Comparison of ENCODE assay signal across 15 cellular contexts in the genomic region with DNA sequence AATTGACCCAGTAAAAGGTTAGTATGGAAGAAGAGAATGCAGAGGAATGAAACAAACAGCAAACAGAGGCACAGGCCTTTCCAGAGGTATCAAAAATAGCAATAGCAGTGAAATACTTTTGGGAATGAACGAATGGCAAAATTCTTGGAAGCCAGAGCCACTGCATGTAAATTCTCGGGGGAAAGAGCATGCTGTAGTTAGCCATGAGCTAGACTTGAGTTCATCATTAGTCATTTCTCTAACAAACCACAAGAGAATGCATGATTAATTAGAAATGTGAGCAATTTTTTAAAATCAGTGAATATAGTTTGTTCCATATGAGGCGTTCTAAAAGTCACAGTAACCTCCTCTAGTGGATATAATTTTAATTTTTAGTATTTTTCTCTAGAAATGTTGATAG.
DNase-seq lines count a peak whose midpoint lies in the region; ATAC-seq and TF ChIP-seq lines count a peak whose summit lies in the region.
"Had no signal": no experiment of that assay in that cellular context is flagged by ENCODE, and none has a peak within 500 bp of the region (broad histone marks: within the 10 kb centered on the region; RNA-seq: fewer than 3 reads in every experiment).

No MANE protein-coding gene starts in this region.

- H3K4me3 ChIP-seq in IMR-90 (ENCODE audit: insufficient read depth, low read depth, low read length) (no peak overlapping the region), mammary epithelial cell (replicated peaks in 1 of 3; ENCODE audit: insufficient read depth in 1 of 3, low read depth in 2 of 3, low read length in 3 of 3) (no peak overlapping the region), ascending aorta (no peak overlapping the region), transverse colon (no peak overlapping the region)
- H3K4me3 ChIP-seq: coronary artery, Peyer's patch, skin epidermis had no signal

- TF ChIP-seq EP300 in transverse colon (IDR thresholded peaks at IDR 0.05; ENCODE audit: low read depth), result no peak

- H3K4me2 ChIP-seq in IMR-90 (ENCODE audit: low read depth, low read length) (peak overlapping the region; percentile 59; the same call in 1 of the 2 replicates), mammary epithelial cell (ENCODE audit: insufficient read depth, low read depth, low read length) (peak overlapping the region; percentile 69)

- BruUV-seq in IMR-90 (replicated peaks; lab: Mats Ljungman, UMichigan) (no TSS peak), mammary epithelial cell (replicated peaks; lab: Mats Ljungman, UMichigan) (no TSS peak)

- intact Hi-C loops in IMR-90 (cut with micrococcal nuclease) (no loop called here), mammary epithelial cell (cut with micrococcal nuclease) (loop anchor here (10.0 kb wide), 1 partner anchor 161 kb away; no protein-coding TSS in a partner anchor), ascending aorta (cut with DNase I) (loop anchor here (10.0 kb wide), 1 partner anchor 239 kb away; no protein-coding TSS in a partner anchor), transverse colon (cut with DNase I; ENCODE audit: low total_unique reads) (no loop called here)

- peak overlapping the region; percentile 83 for H2BK120ac ChIP-seq in IMR-90 (ENCODE audit: low read depth, low read length)

- H3K56ac ChIP-seq in IMR-90 (ENCODE audit: extremely low read depth, insufficient read depth, low read length), result peak overlapping the region; percentile 84

- no peak overlapping the region for H2AK5ac ChIP-seq in IMR-90 (ENCODE audit: low read depth, low read length)

- no peaks in the 10 kb centered on the region for H3K9me3 ChIP-seq in IMR-90 (ENCODE audit: control insufficient read depth, insufficient read depth, low read length)
- no peaks in the 10 kb centered on the region for H3K9me3 ChIP-seq in mammary epithelial cell (replicated peaks; ENCODE audit: insufficient read depth, low read length)
- no peaks in the 10 kb centered on the region for H3K9me3 ChIP-seq in ascending aorta
- no peaks in the 10 kb centered on the region for H3K9me3 ChIP-seq in transverse colon
- H3K9me3 ChIP-seq: Peyer's patch had no signal

- DNase-seq in AG08396 (ENCODE audit: low spot score) (peak; percentile 23), IMR-90 (peak; percentile 85), mammary epithelial cell (peak; percentile 76), glomerular visceral epithelial cell (ENCODE audit: extremely low spot score) (peak; percentile 4), COLO668 (lab: John Stamatoyannopoulos, UW; ENCODE audit: unreplicated experiment) (no peak), ascending aorta (ENCODE audit: low spot score in 2 of 2) (no peak), NCI-H2107 (lab: John Stamatoyannopoulos, UW) (no peak), transverse colon (no peak)
- DNase-seq: ACHN; activated naive CD8-positive, alpha-beta T cell treated with anti-CD3 and anti-CD28 coated beads for 36 hours; NCI-H524; Peyer's patch; stimulated activated naive CD8-positive, alpha-beta T cell treated with anti-CD3 and anti-CD28 coated beads, Interleukin-15, Interleukin-2, amounts not matched to agents 100 U/mL and 50 U/mL, for 24 hours had no signal

- no peak overlapping the region; the same call in 1 of the 2 replicates for H4K91ac ChIP-seq in IMR-90 (ENCODE audit: insufficient read depth, low read depth, low read length)

- peak overlapping the region; percentile 22; the same call in 1 of the 2 replicates for H3K23ac ChIP-seq in IMR-90 (ENCODE audit: low read depth, low read length)

- no peaks in the 10 kb centered on the region for H3K79me1 ChIP-seq in IMR-90 (ENCODE audit: low read depth in 1 of 2, low read length in 2 of 2)

- H3K4ac ChIP-seq in IMR-90 (ENCODE audit: low read depth, low read length), result peak overlapping the region; percentile 63

- H4K5ac ChIP-seq in IMR-90 (ENCODE audit: low read depth, low read length), result peak overlapping the region; percentile 28; the same call in 1 of the 2 replicates

- TF ChIP-seq CTCF in IMR-90 (conservative IDR thresholded peaks at IDR 0.05; ENCODE audit: low read depth, low read length) (no peak), mammary epithelial cell (conservative IDR thresholded peaks at IDR 0.05 in 1 of 2, IDR thresholded peaks at IDR 0.05 in 1 of 2; ENCODE audit: extremely low read depth in 1 of 2, insufficient read depth in 1 of 2, low read depth in 1 of 2, low read length in 2 of 2) (no peak), ascending aorta (IDR thresholded peaks at IDR 0.05) (no peak), transverse colon (IDR thresholded peaks at IDR 0.05) (no peak)

- H2BK15ac ChIP-seq in IMR-90 (ENCODE audit: low read depth, low read length), result no peak overlapping the region

- H4K20me1 ChIP-seq in IMR-90 (ENCODE audit: insufficient read depth, low read length) (no peaks in the 10 kb centered on the region), mammary epithelial cell (ENCODE audit: insufficient read depth, low read length) (no peaks in the 10 kb centered on the region)

- H2AFZ ChIP-seq in IMR-90 (replicated peaks; ENCODE audit: low read length, poor library complexity) (no peak overlapping the region), mammary epithelial cell (ENCODE audit: low read depth, low read length) (peak overlapping the region; percentile 74)

- H3K9ac ChIP-seq in IMR-90 (ENCODE audit: low read depth, low read length) (no peak overlapping the region), mammary epithelial cell (ENCODE audit: insufficient read depth, low read length) (peak overlapping the region; percentile 19)

- H3K36me3 ChIP-seq in IMR-90 (ENCODE audit: control insufficient read depth, insufficient read depth, low read length) (no peaks in the 10 kb centered on the region), mammary epithelial cell (ENCODE audit: insufficient read depth, low read length) (no peaks in the 10 kb centered on the region), ascending aorta (no peaks in the 10 kb centered on the region), transverse colon (no peaks in the 10 kb centered on the region)
- H3K36me3 ChIP-seq: Peyer's patch had no signal

- no peak overlapping the region for H3K14ac ChIP-seq in IMR-90 (replicated peaks; ENCODE audit: low read depth, low read length)

- TF ChIP-seq POLR2A in IMR-90 (IDR thresholded peaks at IDR 0.05; ENCODE audit: low read depth, low read length) (no peak), transverse colon (IDR thresholded peaks at IDR 0.05) (no peak)

- no peak overlapping the region for H2AK9ac ChIP-seq in IMR-90 (replicated peaks; ENCODE audit: low read depth, low read length, poor library complexity)

- H3K4me1 ChIP-seq in IMR-90 (ENCODE audit: control insufficient read depth, insufficient read depth, low read length) (peaks cover 4% of the 10 kb centered on the region; the same call in 1 of the 2 replicates), mammary epithelial cell (ENCODE audit: insufficient read depth, low read length) (peaks cover 16% of the 10 kb centered on the region), ascending aorta (no peaks in the 10 kb centered on the region), transverse colon (no peaks in the 10 kb centered on the region)
- H3K4me1 ChIP-seq: Peyer's patch had no signal

- peak overlapping the region; percentile 74 for H2BK20ac ChIP-seq in IMR-90 (ENCODE audit: low read depth, low read length)

- no peaks in the 10 kb centered on the region for H3K9me1 ChIP-seq in IMR-90 (ENCODE audit: insufficient read depth, low read length)

- H3K18ac ChIP-seq in IMR-90 (ENCODE audit: low read depth, low read length), result peak overlapping the region; percentile 68; the same call in 1 of the 2 replicates

- POLR2A ChIA-PET in IMR-90 (lab: Charles Lee; ENCODE audit: unreplicated experiment), result no interaction called here

- TF ChIP-seq RAD21 in IMR-90 (IDR thresholded peaks at IDR 0.05; ENCODE audit: low read length), result no peak

- H4K8ac ChIP-seq in IMR-90 (ENCODE audit: low read depth in 2 of 2, low read length in 2 of 2), result peak overlapping the region in 1 of 2 experiments; percentile 80; a peak in 2 of 4 replicates

- H3K27ac ChIP-seq in IMR-90 (ENCODE audit: insufficient read depth, low read length), result no peak overlapping the region
- no peak overlapping the region for H3K27ac ChIP-seq in mammary epithelial cell (ENCODE audit: insufficient read depth, low read depth, low read length)
- H3K27ac ChIP-seq in ascending aorta, result no peak overlapping the region
- H3K27ac ChIP-seq in transverse colon, result no peak overlapping the region
- H3K27ac ChIP-seq: coronary artery, Peyer's patch had no signal

- CTCF ChIA-PET in IMR-90 (lab: Yijun Ruan, JAX), result interaction anchor here (0.6 kb wide), 1 partner anchor 215 kb away, joined by 3 read pairs; no protein-coding TSS in a partner anchor
- CTCF ChIA-PET in mammary epithelial cell (lab: Charles Lee; ENCODE audit: low non-redundant PET), result interaction anchor here (0.5 kb wide), 1 partner anchor 937 kb away, joined by 3 read pairs; no protein-coding TSS in a partner anchor

- no peaks in the 10 kb centered on the region for H3K79me2 ChIP-seq in mammary epithelial cell (ENCODE audit: insufficient read depth, low read length)

- peak overlapping the region; percentile 91 for H2BK5ac ChIP-seq in IMR-90 (ENCODE audit: low read depth, low read length, poor library complexity, severe bottlenecking)

- in situ Hi-C loops in IMR-90 (cut with MboI; ENCODE audit: low sequenced_read_pairs) (no loop called here), mammary epithelial cell (cut with MboI; ENCODE audit: low sequenced_read_pairs in 2 of 2) (no loop called here), transverse colon (cut with MboI; ENCODE audit: low pct_ligation_motif_present in 1 of 4, low pct_unique_long_range_greater_than_20kb in 1 of 4, low sequenced_read_pairs in 3 of 4) (no loop called here)

- WGBS in IMR-90 (ENCODE audit: extremely low coverage in 2 of 2, insufficient read length in 1 of 2), 2 experiments, result no CpG with 5 or more reads among the region's 3 CpGs
- 2% methylated on average over 3 of the region's 3 CpGs for WGBS in mammary epithelial cell (ENCODE audit: low coverage, missing lambda C conversion rate)
- 74 to 87% methylated on average over 3 of the region's 3 CpGs for WGBS in transverse colon (ENCODE audit: low coverage in 1 of 2), 2 donors

- dilution Hi-C loops in IMR-90 (cut with HindIII; ENCODE audit: low sequenced_read_pairs, unreplicated experiment) (no loop called here), mammary epithelial cell (cut with HindIII; ENCODE audit: low sequenced_read_pairs) (no loop called here)

- ATAC-seq in IMR-90 (ENCODE audit: low read depth), result peak; percentile 80
- ATAC-seq: stimulated activated naive CD8-positive, alpha-beta T cell treated with anti-CD3 and anti-CD28 coated beads, Interleukin-15, Interleukin-2, amounts not matched to agents 100 U/mL and 50 U/mL, for 24 hours had no signal

- H3K27me3 ChIP-seq in IMR-90 (ENCODE audit: control insufficient read depth, insufficient read depth, low read length), result no peaks in the 10 kb centered on the region
- no peaks in the 10 kb centered on the region for H3K27me3 ChIP-seq in mammary epithelial cell (ENCODE audit: insufficient read depth, low read length)
- H3K27me3 ChIP-seq in ascending aorta, result no peaks in the 10 kb centered on the region
- H3K27me3 ChIP-seq in transverse colon, result no peaks in the 10 kb centered on the region
- H3K27me3 ChIP-seq: Peyer's patch had no signal

TF ChIP-seq in IMR-90, 13 proteins besides CTCF, POLR2A, EP300 and RAD21:
- TF ChIP-seq MAZ (IDR thresholded peaks at IDR 0.05; ENCODE audit: borderline replicate concordance, low read depth, low read length) (no peak), FOS (IDR thresholded peaks at IDR 0.05; ENCODE audit: low read depth, low read length) (0 out of 2 replicates have a peak, but pooled peaks have one; percentile 9)

Comparison
In these comparisons a context has a peak if more than half of its experiments do, and no peak if none do; other contexts are left out.
1. DNase-seq: peak in AG08396 (single experiment), IMR-90 (single experiment), mammary epithelial cell (single experiment) and glomerular visceral epithelial cell (single experiment); none in COLO668 (single experiment), ascending aorta (0 of 2), NCI-H2107 (single experiment) and transverse colon (single experiment).
2. intact Hi-C loops: an anchor here in mammary epithelial cell (10.0 kb wide) and ascending aorta (10.0 kb wide); none called in IMR-90 and transverse colon.